ENCODE assay signal across 1 cellular context in the genomic region with DNA sequence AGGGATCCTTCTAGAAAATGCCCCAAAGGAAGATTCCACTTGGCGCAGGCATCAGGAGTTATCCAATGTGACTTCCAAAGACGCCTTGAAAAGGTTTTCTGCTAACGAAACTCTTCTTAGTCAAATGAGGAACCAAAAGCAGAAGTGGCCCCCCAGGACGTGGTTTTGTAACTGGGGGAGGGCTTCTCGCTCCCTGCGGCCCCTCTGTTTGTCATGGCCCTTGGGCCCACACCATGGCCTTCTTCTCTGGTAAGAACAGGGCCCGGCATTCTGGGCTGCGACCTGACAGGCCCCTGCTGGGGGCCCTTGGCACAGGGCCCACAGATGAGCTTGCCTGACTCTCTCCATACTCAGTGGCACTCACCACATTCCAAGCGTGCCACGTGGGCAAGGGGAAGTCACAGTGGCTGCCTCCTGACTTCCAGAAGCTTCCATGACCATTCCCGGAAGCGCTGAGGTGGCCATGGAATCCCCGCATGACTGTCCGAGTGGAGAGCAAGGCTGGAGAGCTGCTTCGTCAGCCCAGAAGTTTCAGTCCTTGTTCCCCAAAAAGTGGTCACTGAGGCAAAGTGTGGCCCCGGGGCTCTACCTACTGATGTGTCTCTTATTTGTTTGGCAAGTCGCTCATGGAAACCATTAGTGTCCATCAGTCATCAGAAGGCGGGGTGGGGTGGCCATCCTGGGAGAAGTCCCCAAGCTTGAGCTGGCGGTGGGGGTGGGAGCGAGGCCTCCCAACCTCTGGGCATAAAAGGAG.
TF ChIP-seq lines count a peak whose summit lies in the region.

No MANE protein-coding gene starts in this region.

TF ChIP-seq in HepG2, 621 proteins besides CTCF, POLR2A, EP300 and RAD21:
- TF ChIP-seq PLRG1 (conservative IDR thresholded peaks at IDR 0.05) (no peak), HNRNPL (IDR thresholded peaks at IDR 0.05; ENCODE audit: low read depth, low read length) (peak; percentile 77; the same call in 1 of the 2 replicates), ATM (IDR thresholded peaks at IDR 0.05; ENCODE audit: borderline replicate concordance) (no peak), XRCC5 (optimal IDR thresholded peaks at IDR 0.05; ENCODE audit: low read length) (no peak), MIER3 (CRISPR knock-in tag; IDR thresholded peaks at IDR 0.05; ENCODE audit: borderline replicate concordance) (no peak), RBAK (CRISPR knock-in tag; IDR thresholded peaks at IDR 0.05) (no peak), IKZF4 (CRISPR knock-in tag; IDR thresholded peaks at IDR 0.05; ENCODE audit: borderline replicate concordance, low read depth, not compliant biosample characterization) (no peak), PITX1 (CRISPR knock-in tag; IDR thresholded peaks at IDR 0.05) (no peak), ASH2L (IDR thresholded peaks at IDR 0.05; ENCODE audit: insufficient read length, low read depth, low read length) (no peak), ZNF335 (CRISPR knock-in tag; IDR thresholded peaks at IDR 0.05) (no peak), PHF8 (CRISPR knock-in tag; IDR thresholded peaks at IDR 0.05) (no peak), MAFG (CRISPR knock-in tag; IDR thresholded peaks at IDR 0.05) (0 out of 2 replicates have a peak, but pooled peaks have one; percentile 6), FOSL2 (CRISPR knock-in tag; IDR thresholded peaks at IDR 0.05) (no peak), MTA1 (CRISPR knock-in tag; IDR thresholded peaks at IDR 0.05; ENCODE audit: borderline replicate concordance) (0 out of 2 replicates have a peak, but pooled peaks have one; percentile 33)
- TF ChIP-seq, protein P1, sequence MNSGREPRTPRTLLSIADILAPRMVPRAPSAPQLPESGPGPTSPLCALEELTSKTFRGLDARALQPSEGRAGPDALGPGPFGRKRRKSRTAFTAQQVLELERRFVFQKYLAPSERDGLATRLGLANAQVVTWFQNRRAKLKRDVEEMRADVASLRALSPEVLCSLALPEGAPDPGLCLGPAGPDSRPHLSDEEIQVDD (CRISPR knock-in tag; IDR thresholded peaks at IDR 0.05; ENCODE audit: borderline replicate concordance) = no peak
- TF ChIP-seq, protein P2, sequence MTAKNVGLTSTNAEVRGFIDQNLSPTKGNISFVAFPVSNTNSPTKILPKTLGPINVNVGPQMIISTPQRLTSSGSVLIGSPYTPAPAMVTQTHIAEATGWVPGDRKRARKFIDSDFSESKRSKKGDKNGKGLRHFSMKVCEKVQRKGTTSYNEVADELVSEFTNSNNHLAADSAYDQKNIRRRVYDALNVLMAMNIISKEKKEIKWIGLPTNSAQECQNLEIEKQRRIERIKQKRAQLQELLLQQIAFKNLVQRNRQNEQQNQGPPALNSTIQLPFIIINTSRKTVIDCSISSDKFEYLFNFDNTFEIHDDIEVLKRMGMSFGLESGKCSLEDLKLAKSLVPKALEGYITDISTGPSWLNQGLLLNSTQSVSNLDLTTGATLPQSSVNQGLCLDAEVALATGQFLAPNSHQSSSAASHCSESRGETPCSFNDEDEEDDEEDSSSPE (CRISPR knock-in tag; IDR thresholded peaks at IDR 0.05) = no peak
- TF ChIP-seq, protein P3, sequence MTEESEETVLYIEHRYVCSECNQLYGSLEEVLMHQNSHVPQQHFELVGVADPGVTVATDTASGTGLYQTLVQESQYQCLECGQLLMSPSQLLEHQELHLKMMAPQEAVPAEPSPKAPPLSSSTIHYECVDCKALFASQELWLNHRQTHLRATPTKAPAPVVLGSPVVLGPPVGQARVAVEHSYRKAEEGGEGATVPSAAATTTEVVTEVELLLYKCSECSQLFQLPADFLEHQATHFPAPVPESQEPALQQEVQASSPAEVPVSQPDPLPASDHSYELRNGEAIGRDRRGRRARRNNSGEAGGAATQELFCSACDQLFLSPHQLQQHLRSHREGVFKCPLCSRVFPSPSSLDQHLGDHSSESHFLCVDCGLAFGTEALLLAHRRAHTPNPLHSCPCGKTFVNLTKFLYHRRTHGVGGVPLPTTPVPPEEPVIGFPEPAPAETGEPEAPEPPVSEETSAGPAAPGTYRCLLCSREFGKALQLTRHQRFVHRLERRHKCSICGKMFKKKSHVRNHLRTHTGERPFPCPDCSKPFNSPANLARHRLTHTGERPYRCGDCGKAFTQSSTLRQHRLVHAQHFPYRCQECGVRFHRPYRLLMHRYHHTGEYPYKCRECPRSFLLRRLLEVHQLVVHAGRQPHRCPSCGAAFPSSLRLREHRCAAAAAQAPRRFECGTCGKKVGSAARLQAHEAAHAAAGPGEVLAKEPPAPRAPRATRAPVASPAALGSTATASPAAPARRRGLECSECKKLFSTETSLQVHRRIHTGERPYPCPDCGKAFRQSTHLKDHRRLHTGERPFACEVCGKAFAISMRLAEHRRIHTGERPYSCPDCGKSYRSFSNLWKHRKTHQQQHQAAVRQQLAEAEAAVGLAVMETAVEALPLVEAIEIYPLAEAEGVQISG (CRISPR knock-in tag; IDR thresholded peaks at IDR 0.05) = no peak
- TF ChIP-seq, protein P4, sequence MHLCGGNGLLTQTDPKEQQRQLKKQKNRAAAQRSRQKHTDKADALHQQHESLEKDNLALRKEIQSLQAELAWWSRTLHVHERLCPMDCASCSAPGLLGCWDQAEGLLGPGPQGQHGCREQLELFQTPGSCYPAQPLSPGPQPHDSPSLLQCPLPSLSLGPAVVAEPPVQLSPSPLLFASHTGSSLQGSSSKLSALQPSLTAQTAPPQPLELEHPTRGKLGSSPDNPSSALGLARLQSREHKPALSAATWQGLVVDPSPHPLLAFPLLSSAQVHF (CRISPR knock-in tag; IDR thresholded peaks at IDR 0.05) = no peak
- TF ChIP-seq, protein P5, sequence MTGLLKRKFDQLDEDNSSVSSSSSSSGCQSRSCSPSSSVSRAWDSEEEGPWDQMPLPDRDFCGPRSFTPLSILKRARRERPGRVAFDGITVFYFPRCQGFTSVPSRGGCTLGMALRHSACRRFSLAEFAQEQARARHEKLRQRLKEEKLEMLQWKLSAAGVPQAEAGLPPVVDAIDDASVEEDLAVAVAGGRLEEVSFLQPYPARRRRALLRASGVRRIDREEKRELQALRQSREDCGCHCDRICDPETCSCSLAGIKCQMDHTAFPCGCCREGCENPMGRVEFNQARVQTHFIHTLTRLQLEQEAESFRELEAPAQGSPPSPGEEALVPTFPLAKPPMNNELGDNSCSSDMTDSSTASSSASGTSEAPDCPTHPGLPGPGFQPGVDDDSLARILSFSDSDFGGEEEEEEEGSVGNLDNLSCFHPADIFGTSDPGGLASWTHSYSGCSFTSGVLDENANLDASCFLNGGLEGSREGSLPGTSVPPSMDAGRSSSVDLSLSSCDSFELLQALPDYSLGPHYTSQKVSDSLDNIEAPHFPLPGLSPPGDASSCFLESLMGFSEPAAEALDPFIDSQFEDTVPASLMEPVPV (CRISPR knock-in tag; IDR thresholded peaks at IDR 0.05) = no peak
- TF ChIP-seq, protein P6, sequence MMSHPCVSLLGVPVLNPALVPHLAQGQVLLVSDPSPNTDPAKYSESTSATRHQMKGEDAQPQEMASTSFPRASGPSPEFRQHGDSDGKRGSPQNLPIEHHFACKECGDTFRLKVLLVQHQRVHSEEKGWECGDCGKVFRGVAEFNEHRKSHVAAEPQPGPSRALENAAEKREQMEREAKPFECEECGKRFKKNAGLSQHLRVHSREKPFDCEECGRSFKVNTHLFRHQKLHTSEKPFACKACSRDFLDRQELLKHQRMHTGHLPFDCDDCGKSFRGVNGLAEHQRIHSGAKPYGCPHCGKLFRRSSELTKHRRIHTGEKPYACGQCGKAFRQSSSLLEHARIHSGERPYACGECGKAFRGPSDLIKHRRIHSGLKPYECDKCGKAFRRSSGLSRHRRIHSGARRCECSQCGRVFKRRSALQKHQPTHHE (CRISPR knock-in tag; IDR thresholded peaks at IDR 0.05; ENCODE audit: borderline replicate concordance) = no peak
- TF ChIP-seq, protein P7, sequence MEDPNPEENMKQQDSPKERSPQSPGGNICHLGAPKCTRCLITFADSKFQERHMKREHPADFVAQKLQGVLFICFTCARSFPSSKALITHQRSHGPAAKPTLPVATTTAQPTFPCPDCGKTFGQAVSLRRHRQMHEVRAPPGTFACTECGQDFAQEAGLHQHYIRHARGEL (CRISPR knock-in tag; IDR thresholded peaks at IDR 0.05) = no peak
- TF ChIP-seq, protein P8, sequence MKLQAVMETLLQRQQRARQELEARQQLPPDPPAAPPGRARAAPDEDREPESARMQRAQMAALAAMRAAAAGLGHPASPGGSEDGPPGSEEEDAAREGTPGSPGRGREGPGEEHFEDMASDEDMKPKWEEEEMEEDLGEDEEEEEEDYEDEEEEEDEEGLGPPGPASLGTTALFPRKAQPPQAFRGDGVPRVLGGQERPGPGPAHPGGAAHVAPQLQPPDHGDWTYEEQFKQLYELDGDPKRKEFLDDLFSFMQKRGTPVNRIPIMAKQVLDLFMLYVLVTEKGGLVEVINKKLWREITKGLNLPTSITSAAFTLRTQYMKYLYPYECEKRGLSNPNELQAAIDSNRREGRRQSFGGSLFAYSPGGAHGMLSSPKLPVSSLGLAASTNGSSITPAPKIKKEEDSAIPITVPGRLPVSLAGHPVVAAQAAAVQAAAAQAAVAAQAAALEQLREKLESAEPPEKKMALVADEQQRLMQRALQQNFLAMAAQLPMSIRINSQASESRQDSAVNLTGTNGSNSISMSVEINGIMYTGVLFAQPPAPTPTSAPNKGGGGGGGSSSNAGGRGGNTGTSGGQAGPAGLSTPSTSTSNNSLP (IDR thresholded peaks at IDR 0.05; ENCODE audit: low read depth, low read length) = no peak
- TF ChIP-seq, protein P9, sequence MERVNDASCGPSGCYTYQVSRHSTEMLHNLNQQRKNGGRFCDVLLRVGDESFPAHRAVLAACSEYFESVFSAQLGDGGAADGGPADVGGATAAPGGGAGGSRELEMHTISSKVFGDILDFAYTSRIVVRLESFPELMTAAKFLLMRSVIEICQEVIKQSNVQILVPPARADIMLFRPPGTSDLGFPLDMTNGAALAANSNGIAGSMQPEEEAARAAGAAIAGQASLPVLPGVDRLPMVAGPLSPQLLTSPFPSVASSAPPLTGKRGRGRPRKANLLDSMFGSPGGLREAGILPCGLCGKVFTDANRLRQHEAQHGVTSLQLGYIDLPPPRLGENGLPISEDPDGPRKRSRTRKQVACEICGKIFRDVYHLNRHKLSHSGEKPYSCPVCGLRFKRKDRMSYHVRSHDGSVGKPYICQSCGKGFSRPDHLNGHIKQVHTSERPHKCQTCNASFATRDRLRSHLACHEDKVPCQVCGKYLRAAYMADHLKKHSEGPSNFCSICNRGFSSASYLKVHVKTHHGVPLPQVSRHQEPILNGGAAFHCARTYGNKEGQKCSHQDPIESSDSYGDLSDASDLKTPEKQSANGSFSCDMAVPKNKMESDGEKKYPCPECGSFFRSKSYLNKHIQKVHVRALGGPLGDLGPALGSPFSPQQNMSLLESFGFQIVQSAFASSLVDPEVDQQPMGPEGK (CRISPR knock-in tag; IDR thresholded peaks at IDR 0.05) = peak; percentile 42; the same call in 1 of the 2 replicates
- TF ChIP-seq, protein P10, sequence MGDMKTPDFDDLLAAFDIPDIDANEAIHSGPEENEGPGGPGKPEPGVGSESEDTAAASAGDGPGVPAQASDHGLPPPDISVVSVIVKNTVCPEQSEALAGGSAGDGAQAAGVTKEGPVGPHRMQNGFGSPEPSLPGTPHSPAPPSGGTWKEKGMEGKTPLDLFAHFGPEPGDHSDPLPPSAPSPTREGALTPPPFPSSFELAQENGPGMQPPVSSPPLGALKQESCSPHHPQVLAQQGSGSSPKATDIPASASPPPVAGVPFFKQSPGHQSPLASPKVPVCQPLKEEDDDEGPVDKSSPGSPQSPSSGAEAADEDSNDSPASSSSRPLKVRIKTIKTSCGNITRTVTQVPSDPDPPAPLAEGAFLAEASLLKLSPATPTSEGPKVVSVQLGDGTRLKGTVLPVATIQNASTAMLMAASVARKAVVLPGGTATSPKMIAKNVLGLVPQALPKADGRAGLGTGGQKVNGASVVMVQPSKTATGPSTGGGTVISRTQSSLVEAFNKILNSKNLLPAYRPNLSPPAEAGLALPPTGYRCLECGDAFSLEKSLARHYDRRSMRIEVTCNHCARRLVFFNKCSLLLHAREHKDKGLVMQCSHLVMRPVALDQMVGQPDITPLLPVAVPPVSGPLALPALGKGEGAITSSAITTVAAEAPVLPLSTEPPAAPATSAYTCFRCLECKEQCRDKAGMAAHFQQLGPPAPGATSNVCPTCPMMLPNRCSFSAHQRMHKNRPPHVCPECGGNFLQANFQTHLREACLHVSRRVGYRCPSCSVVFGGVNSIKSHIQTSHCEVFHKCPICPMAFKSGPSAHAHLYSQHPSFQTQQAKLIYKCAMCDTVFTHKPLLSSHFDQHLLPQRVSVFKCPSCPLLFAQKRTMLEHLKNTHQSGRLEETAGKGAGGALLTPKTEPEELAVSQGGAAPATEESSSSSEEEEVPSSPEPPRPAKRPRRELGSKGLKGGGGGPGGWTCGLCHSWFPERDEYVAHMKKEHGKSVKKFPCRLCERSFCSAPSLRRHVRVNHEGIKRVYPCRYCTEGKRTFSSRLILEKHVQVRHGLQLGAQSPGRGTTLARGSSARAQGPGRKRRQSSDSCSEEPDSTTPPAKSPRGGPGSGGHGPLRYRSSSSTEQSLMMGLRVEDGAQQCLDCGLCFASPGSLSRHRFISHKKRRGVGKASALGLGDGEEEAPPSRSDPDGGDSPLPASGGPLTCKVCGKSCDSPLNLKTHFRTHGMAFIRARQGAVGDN (CRISPR knock-in tag; IDR thresholded peaks at IDR 0.05) = peak; percentile 61
